In the genomic region with DNA sequence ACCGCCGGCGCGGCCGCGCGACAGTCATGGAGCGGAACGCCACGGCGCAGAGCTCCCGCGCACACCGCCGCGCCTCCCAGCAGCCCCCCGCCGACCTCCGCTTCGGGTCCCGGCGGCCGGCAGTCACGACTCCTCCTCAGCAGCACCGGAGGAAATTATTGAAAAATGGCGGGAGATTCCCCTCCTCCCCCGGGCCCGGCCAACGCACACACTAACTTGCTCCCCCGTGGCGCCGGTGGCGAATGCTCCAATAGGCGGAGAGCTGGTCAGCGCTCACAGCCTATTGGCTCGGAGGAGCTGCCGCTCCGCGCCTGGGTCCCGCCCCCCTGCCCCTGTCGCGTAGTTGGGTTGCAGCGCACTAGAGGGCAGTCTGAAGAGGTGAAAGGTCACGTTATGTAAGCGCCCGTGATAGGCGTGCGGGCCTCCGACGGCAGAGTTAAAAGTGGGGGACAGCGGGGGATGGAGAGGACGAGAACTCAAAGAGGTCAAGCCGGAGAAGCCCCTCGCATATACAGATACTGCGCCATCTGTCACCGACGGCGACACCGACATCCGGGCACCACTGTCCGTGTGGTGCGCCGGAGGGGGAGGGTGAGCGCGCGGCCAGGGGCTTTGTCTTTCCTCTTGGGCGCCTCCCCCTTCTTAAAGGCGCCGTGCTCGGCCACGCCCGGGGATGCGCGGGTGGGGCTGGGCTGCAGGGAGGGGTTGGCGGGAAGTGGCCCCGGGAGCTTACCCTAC, we compare ENCODE assay signal across 1 cellular context.
TF ChIP-seq lines count a peak whose summit lies in the region.

A gene with protein sequence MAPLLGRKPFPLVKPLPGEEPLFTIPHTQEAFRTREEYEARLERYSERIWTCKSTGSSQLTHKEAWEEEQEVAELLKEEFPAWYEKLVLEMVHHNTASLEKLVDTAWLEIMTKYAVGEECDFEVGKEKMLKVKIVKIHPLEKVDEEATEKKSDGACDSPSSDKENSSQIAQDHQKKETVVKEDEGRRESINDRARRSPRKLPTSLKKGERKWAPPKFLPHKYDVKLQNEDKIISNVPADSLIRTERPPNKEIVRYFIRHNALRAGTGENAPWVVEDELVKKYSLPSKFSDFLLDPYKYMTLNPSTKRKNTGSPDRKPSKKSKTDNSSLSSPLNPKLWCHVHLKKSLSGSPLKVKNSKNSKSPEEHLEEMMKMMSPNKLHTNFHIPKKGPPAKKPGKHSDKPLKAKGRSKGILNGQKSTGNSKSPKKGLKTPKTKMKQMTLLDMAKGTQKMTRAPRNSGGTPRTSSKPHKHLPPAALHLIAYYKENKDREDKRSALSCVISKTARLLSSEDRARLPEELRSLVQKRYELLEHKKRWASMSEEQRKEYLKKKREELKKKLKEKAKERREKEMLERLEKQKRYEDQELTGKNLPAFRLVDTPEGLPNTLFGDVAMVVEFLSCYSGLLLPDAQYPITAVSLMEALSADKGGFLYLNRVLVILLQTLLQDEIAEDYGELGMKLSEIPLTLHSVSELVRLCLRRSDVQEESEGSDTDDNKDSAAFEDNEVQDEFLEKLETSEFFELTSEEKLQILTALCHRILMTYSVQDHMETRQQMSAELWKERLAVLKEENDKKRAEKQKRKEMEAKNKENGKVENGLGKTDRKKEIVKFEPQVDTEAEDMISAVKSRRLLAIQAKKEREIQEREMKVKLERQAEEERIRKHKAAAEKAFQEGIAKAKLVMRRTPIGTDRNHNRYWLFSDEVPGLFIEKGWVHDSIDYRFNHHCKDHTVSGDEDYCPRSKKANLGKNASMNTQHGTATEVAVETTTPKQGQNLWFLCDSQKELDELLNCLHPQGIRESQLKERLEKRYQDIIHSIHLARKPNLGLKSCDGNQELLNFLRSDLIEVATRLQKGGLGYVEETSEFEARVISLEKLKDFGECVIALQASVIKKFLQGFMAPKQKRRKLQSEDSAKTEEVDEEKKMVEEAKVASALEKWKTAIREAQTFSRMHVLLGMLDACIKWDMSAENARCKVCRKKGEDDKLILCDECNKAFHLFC (N-terminal part only) (minus strand): TSS at position 213 of the 738 bp plus-strand sequence. CDS start 360 bp downstream, outside the sequence.

TF ChIP-seq in HepG2, 621 proteins besides CTCF, POLR2A, EP300 and RAD21 (continued from another document and continues in another):
- TF ChIP-seq ATF1 (CRISPR knock-in tag; IDR thresholded peaks at IDR 0.05): peak; percentile 72
- TF ChIP-seq NPAS2 (CRISPR knock-in tag; IDR thresholded peaks at IDR 0.05; ENCODE audit: borderline replicate concordance): no peak
- TF ChIP-seq ZNF850 (CRISPR knock-in tag; conservative IDR thresholded peaks at IDR 0.05): no peak
- no peak for TF ChIP-seq ZFP41 (CRISPR knock-in tag; IDR thresholded peaks at IDR 0.05; ENCODE audit: borderline replicate concordance)
- TF ChIP-seq ZFP90 (CRISPR knock-in tag; IDR thresholded peaks at IDR 0.05; ENCODE audit: borderline replicate concordance): peak; percentile 90
- peak; percentile 21 for TF ChIP-seq TGIF2 (CRISPR knock-in tag; IDR thresholded peaks at IDR 0.05)
- peak; percentile 31; the same call in 1 of the 2 replicates for TF ChIP-seq ZNF431 (CRISPR knock-in tag; IDR thresholded peaks at IDR 0.05; ENCODE audit: borderline replicate concordance, low read depth)
- TF ChIP-seq ATAD3A (CRISPR knock-in tag; IDR thresholded peaks at IDR 0.05): no peak
- no peak; the same call in 1 of the 2 replicates for TF ChIP-seq BRCA1 (CRISPR knock-in tag; IDR thresholded peaks at IDR 0.05)
- no peak for TF ChIP-seq TCF12 (IDR thresholded peaks at IDR 0.05)
- TF ChIP-seq TCF12 (CRISPR knock-in tag; IDR thresholded peaks at IDR 0.05): no peak
- 0 out of 2 replicates have a peak, but pooled peaks have one; percentile 30 for TF ChIP-seq ZNF567 (CRISPR knock-in tag; IDR thresholded peaks at IDR 0.05; ENCODE audit: borderline replicate concordance)
- TF ChIP-seq, protein P1, sequence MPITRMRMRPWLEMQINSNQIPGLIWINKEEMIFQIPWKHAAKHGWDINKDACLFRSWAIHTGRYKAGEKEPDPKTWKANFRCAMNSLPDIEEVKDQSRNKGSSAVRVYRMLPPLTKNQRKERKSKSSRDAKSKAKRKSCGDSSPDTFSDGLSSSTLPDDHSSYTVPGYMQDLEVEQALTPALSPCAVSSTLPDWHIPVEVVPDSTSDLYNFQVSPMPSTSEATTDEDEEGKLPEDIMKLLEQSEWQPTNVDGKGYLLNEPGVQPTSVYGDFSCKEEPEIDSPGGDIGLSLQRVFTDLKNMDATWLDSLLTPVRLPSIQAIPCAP (CRISPR knock-in tag; IDR thresholded peaks at IDR 0.05; ENCODE audit: low read depth): no peak
- TF ChIP-seq PAX8 (CRISPR knock-in tag; IDR thresholded peaks at IDR 0.05; ENCODE audit: borderline replicate concordance): 0 out of 2 replicates have a peak, but pooled peaks have one; percentile 69
- TF ChIP-seq, protein P2, sequence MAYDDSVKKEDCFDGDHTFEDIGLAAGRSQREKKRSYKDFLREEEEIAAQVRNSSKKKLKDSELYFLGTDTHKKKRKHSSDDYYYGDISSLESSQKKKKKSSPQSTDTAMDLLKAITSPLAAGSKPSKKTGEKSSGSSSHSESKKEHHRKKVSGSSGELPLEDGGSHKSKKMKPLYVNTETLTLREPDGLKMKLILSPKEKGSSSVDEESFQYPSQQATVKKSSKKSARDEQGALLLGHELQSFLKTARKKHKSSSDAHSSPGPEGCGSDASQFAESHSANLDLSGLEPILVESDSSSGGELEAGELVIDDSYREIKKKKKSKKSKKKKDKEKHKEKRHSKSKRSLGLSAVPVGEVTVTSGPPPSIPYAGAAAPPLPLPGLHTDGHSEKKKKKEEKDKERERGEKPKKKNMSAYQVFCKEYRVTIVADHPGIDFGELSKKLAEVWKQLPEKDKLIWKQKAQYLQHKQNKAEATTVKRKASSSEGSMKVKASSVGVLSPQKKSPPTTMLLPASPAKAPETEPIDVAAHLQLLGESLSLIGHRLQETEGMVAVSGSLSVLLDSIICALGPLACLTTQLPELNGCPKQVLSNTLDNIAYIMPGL (CRISPR knock-in tag; IDR thresholded peaks at IDR 0.05; ENCODE audit: borderline replicate concordance in 1 of 2, low read depth in 1 of 2): peak; percentile 67 to 74; a peak in 2 of 4 replicates
- peak; percentile 76 for TF ChIP-seq HOXA3 (CRISPR knock-in tag; IDR thresholded peaks at IDR 0.05)
- no peak for TF ChIP-seq RARG (CRISPR knock-in tag; IDR thresholded peaks at IDR 0.05; ENCODE audit: low read depth)
- TF ChIP-seq, protein P3, sequence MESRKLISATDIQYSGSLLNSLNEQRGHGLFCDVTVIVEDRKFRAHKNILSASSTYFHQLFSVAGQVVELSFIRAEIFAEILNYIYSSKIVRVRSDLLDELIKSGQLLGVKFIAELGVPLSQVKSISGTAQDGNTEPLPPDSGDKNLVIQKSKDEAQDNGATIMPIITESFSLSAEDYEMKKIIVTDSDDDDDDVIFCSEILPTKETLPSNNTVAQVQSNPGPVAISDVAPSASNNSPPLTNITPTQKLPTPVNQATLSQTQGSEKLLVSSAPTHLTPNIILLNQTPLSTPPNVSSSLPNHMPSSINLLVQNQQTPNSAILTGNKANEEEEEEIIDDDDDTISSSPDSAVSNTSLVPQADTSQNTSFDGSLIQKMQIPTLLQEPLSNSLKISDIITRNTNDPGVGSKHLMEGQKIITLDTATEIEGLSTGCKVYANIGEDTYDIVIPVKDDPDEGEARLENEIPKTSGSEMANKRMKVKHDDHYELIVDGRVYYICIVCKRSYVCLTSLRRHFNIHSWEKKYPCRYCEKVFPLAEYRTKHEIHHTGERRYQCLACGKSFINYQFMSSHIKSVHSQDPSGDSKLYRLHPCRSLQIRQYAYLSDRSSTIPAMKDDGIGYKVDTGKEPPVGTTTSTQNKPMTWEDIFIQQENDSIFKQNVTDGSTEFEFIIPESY (CRISPR knock-in tag; IDR thresholded peaks at IDR 0.05): no peak; the same call in 1 of the 2 replicates
- peak; percentile 95 to 98 for TF ChIP-seq NR2F1 (CRISPR knock-in tag; IDR thresholded peaks at IDR 0.05)
- peak; percentile 75; the same call in 1 of the 2 replicates for TF ChIP-seq SP5 (CRISPR knock-in tag; IDR thresholded peaks at IDR 0.05; ENCODE audit: borderline replicate concordance, low read depth)
- TF ChIP-seq U2AF1 (optimal IDR thresholded peaks at IDR 0.05; ENCODE audit: low read depth, low read length): peak; percentile 69
- TF ChIP-seq REPIN1 (CRISPR knock-in tag; IDR thresholded peaks at IDR 0.05; ENCODE audit: borderline replicate concordance, low read depth): peak; percentile 65; the same call in 1 of the 2 replicates
- TF ChIP-seq, protein P4, sequence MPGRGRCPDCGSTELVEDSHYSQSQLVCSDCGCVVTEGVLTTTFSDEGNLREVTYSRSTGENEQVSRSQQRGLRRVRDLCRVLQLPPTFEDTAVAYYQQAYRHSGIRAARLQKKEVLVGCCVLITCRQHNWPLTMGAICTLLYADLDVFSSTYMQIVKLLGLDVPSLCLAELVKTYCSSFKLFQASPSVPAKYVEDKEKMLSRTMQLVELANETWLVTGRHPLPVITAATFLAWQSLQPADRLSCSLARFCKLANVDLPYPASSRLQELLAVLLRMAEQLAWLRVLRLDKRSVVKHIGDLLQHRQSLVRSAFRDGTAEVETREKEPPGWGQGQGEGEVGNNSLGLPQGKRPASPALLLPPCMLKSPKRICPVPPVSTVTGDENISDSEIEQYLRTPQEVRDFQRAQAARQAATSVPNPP (CRISPR knock-in tag; IDR thresholded peaks at IDR 0.05): no peak
- TF ChIP-seq, protein P5, sequence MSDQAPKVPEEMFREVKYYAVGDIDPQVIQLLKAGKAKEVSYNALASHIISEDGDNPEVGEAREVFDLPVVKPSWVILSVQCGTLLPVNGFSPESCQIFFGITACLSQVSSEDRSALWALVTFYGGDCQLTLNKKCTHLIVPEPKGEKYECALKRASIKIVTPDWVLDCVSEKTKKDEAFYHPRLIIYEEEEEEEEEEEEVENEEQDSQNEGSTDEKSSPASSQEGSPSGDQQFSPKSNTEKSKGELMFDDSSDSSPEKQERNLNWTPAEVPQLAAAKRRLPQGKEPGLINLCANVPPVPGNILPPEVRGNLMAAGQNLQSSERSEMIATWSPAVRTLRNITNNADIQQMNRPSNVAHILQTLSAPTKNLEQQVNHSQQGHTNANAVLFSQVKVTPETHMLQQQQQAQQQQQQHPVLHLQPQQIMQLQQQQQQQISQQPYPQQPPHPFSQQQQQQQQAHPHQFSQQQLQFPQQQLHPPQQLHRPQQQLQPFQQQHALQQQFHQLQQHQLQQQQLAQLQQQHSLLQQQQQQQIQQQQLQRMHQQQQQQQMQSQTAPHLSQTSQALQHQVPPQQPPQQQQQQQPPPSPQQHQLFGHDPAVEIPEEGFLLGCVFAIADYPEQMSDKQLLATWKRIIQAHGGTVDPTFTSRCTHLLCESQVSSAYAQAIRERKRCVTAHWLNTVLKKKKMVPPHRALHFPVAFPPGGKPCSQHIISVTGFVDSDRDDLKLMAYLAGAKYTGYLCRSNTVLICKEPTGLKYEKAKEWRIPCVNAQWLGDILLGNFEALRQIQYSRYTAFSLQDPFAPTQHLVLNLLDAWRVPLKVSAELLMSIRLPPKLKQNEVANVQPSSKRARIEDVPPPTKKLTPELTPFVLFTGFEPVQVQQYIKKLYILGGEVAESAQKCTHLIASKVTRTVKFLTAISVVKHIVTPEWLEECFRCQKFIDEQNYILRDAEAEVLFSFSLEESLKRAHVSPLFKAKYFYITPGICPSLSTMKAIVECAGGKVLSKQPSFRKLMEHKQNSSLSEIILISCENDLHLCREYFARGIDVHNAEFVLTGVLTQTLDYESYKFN (CRISPR knock-in tag; conservative IDR thresholded peaks at IDR 0.05): peak; percentile 68
- no peak for TF ChIP-seq GPN1 (CRISPR knock-in tag; IDR thresholded peaks at IDR 0.05; ENCODE audit: borderline replicate concordance)
- TF ChIP-seq, protein P6, sequence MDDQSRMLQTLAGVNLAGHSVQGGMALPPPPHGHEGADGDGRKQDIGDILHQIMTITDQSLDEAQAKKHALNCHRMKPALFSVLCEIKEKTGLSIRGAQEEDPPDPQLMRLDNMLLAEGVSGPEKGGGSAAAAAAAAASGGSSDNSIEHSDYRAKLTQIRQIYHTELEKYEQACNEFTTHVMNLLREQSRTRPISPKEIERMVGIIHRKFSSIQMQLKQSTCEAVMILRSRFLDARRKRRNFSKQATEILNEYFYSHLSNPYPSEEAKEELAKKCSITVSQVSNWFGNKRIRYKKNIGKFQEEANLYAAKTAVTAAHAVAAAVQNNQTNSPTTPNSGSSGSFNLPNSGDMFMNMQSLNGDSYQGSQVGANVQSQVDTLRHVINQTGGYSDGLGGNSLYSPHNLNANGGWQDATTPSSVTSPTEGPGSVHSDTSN (CRISPR knock-in tag; IDR thresholded peaks at IDR 0.05; ENCODE audit: borderline replicate concordance): no peak
- TF ChIP-seq, protein P7, sequence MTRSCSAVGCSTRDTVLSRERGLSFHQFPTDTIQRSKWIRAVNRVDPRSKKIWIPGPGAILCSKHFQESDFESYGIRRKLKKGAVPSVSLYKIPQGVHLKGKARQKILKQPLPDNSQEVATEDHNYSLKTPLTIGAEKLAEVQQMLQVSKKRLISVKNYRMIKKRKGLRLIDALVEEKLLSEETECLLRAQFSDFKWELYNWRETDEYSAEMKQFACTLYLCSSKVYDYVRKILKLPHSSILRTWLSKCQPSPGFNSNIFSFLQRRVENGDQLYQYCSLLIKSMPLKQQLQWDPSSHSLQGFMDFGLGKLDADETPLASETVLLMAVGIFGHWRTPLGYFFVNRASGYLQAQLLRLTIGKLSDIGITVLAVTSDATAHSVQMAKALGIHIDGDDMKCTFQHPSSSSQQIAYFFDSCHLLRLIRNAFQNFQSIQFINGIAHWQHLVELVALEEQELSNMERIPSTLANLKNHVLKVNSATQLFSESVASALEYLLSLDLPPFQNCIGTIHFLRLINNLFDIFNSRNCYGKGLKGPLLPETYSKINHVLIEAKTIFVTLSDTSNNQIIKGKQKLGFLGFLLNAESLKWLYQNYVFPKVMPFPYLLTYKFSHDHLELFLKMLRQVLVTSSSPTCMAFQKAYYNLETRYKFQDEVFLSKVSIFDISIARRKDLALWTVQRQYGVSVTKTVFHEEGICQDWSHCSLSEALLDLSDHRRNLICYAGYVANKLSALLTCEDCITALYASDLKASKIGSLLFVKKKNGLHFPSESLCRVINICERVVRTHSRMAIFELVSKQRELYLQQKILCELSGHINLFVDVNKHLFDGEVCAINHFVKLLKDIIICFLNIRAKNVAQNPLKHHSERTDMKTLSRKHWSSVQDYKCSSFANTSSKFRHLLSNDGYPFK (CRISPR knock-in tag; IDR thresholded peaks at IDR 0.05; ENCODE audit: borderline replicate concordance): peak; percentile 77
- TF ChIP-seq, protein P8, sequence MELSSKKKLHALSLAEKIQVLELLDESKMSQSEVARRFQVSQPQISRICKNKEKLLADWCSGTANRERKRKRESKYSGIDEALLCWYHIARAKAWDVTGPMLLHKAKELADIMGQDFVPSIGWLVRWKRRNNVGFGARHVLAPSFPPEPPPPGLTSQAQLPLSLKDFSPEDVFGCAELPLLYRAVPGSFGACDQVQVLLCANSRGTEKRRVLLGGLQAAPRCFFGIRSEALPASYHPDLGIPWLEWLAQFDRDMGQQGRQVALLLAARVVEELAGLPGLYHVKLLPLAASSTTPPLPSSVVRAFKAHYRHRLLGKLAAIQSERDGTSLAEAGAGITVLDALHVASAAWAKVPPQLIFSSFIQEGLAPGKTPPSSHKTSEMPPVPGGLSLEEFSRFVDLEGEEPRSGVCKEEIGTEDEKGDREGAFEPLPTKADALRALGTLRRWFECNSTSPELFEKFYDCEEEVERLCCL (CRISPR knock-in tag; IDR thresholded peaks at IDR 0.05; ENCODE audit: borderline replicate concordance): no peak; the same call in 1 of the 2 replicates
- TF ChIP-seq ZNF3 (CRISPR knock-in tag; IDR thresholded peaks at IDR 0.05): no peak
- TF ChIP-seq ZBTB7B (CRISPR knock-in tag; IDR thresholded peaks at IDR 0.05): 0 out of 2 replicates have a peak, but pooled peaks have one; percentile 21
- TF ChIP-seq ZNF367 (CRISPR knock-in tag; IDR thresholded peaks at IDR 0.05; ENCODE audit: borderline replicate concordance): 0 out of 2 replicates have a peak, but pooled peaks have one; percentile 80
- no peak; the same call in 1 of the 2 replicates for TF ChIP-seq ZNF333 (CRISPR knock-in tag; IDR thresholded peaks at IDR 0.05; ENCODE audit: borderline replicate concordance)
- TF ChIP-seq ZNF841 (CRISPR knock-in tag; IDR thresholded peaks at IDR 0.05; ENCODE audit: borderline replicate concordance): no peak
- peak; percentile 66; the same call in 1 of the 2 replicates for TF ChIP-seq CBX5 (CRISPR knock-in tag; IDR thresholded peaks at IDR 0.05; ENCODE audit: borderline replicate concordance)
